13 cellular contexts compared by ENCODE assay signal in genomic region chr6:154223296-154223695, GRCh38.
"Had no signal": no experiment of that assay in that cellular context is flagged by ENCODE, and none has a peak within 500 bp of the region (broad histone marks: within the 10 kb centered on the region; RNA-seq: fewer than 3 reads in every experiment).

No MANE protein-coding gene starts in this region.

- DNase-seq: activated effector memory CD4-positive, alpha-beta T cell treated with Interleukin-2 at 50 U/mL for 16 hours; adrenal gland; effector memory CD4-positive, alpha-beta T cell; left ventricle myocardium superior; mesendoderm; ovary; sigmoid colon; stimulated activated CD4-positive, alpha-beta T cell treated with anti-CD3 and anti-CD28 coated beads, Interleukin-2, amount 100 ng/mL, for 24 hours; stimulated activated naive CD4-positive, alpha-beta T cell treated with Interleukin-2 at 50 U/mL for 16 hours; testis; upper lobe of right lung had no signal

- H3K9me3 Mint-ChIP-seq: neural progenitor cell; T-helper 2 cell treated with Interferon-gamma antibody and Interleukin-4, amounts not matched to agents 5 μg/mL and 100 μg/mL, for 36 hours had no signal

- H3K4me3 Mint-ChIP-seq: neural progenitor cell; T-helper 2 cell treated with Interferon-gamma antibody and Interleukin-4, amounts not matched to agents 5 μg/mL and 100 μg/mL, for 36 hours had no signal

- H3K36me3 Mint-ChIP-seq: neural progenitor cell had no signal

- H3K27ac Mint-ChIP-seq: neural progenitor cell; T-helper 2 cell treated with Interferon-gamma antibody and Interleukin-4, amounts not matched to agents 5 μg/mL and 100 μg/mL, for 36 hours had no signal

- ATAC-seq: left ventricle myocardium superior, upper lobe of right lung had no signal
